ENCODE assay signal across 8 cellular contexts in the genomic region with DNA sequence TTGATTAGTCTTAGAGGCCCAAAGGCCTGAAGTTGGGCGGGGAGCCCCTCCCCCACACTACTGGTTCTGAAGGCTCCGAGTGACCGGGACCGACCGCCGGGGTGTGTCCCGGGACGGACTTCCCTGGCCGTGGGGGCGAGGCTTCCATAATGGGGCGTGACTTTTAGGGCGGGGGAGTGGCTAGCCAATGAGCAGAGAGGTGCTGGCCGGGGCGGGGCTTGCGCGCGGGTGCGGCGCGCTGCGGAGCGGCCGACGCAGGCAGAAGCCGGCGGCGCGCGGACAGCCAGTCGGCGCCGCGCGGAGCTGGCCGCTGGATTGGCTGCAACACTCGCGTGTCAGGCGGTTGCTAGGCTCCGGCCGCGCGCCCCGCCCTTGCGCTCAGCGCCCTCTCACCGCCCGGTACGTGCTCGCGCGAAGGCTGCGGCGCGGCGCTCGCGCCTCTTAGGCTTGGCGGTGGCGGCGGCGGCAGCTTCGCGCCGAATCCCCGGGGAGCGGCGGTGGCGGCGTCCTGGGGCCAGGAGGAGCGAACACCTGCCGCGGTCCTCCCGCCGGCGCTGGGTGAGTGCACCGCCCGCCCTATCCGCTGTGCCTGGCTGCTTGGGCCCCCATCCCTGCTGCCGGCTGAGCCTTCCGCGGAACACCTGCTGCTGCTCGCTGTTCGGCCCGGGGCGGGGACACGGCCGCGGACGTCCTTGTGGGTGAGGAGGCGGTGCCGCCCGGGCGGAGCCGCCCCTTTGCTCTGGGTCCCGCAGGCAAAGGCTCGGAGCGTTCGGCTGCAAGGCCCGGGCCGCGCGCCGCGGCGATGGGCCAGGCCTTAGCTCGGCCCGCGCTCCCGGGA. TPM values are rescaled to one million over a fixed set of nuclear protein-coding genes. Genes with fewer than 3 reads are reported as not detected.
DNase-seq lines count a peak whose midpoint lies in the region; ATAC-seq and TF ChIP-seq lines count a peak whose summit lies in the region.

Gene DAG1, plus strand, starts transcription at position 392 of the 838 bp plus-strand sequence. CDS start 40,268 bp downstream, outside the sequence.

- no peaks in the 10 kb centered on the region for H3K9me3 ChIP-seq in suprapubic skin

- peak within 1 kb of the TSS; percentile 95 for H3K4me3 Mint-ChIP-seq in activated naive CD4-positive, alpha-beta T cell treated with anti-CD3 and anti-CD28 coated beads, Interleukin-2, amount 50 U/mL, for 24 hours

- no peaks in the 10 kb centered on the region for H3K36me3 Mint-ChIP-seq in activated naive CD4-positive, alpha-beta T cell treated with anti-CD3 and anti-CD28 coated beads, Interleukin-2, amount 50 U/mL, for 24 hours

- H3K4me3 ChIP-seq in suprapubic skin: peak within 1 kb of the TSS; percentile 83

- H3K27ac Mint-ChIP-seq in activated naive CD4-positive, alpha-beta T cell treated with anti-CD3 and anti-CD28 coated beads, Interleukin-2, amount 50 U/mL, for 24 hours: peak within 1 kb of the TSS; percentile 94

- no peaks in the 10 kb centered on the region for H3K36me3 ChIP-seq in suprapubic skin

- H3K4me1 Mint-ChIP-seq in activated naive CD4-positive, alpha-beta T cell treated with anti-CD3 and anti-CD28 coated beads, Interleukin-2, amount 50 U/mL, for 24 hours: peaks cover 21% of the 10 kb centered on the region

- ATAC-seq in HG02610 (IDR thresholded peaks at IDR 0.05; ENCODE audit: unreplicated experiment): peak; percentile 83
- ATAC-seq in SK-N-SH treated with all-trans-retinoic acid at 6 μM for 48 hours: peak; percentile 86

- DNase-seq in GM10248 (ENCODE audit: extremely low spot score) (peak; percentile 98), NCI-H1092 treated with DMSO at 0.1 percent for 48 hours (lab: John Stamatoyannopoulos, UW) (peak; percentile 89), globus pallidus (ENCODE audit: low spot score) (peak; percentile 97), occipital lobe (lab: John Stamatoyannopoulos, UW) (peak; percentile 96), suprapubic skin (ENCODE audit: low spot score in 2 of 2) (peak; percentile 99)

- peaks cover 38% of the 10 kb centered on the region for H3K4me1 ChIP-seq in suprapubic skin

- H3K27me3 ChIP-seq in suprapubic skin: no peaks in the 10 kb centered on the region

- CTCF ChIA-PET in GM10248 (lab: Yijun Ruan, JAX): interaction anchor here (0.6 to 1.9 kb wide), 13 partner anchors 9 to 448 kb away, joined by 3 to 5 read pairs (median 3); partner anchors contain the start of gene NDUFAF3

- no peak for TF ChIP-seq EP300 in suprapubic skin (IDR thresholded peaks at IDR 0.05)

- no peaks in the 10 kb centered on the region for H3K9me3 Mint-ChIP-seq in activated naive CD4-positive, alpha-beta T cell treated with anti-CD3 and anti-CD28 coated beads, Interleukin-2, amount 50 U/mL, for 24 hours

- TF ChIP-seq POLR2A in suprapubic skin (IDR thresholded peaks at IDR 0.05): peak in 1 of 2 donors; percentile 13

- TF ChIP-seq CTCF in GM10248 (IDR thresholded peaks at IDR 0.05; ENCODE audit: control extremely low read depth, extremely low read depth, low read depth, missing control alignments): no peak
- no peak for TF ChIP-seq CTCF in suprapubic skin (IDR thresholded peaks at IDR 0.05)

- 2% methylated on average over 24 of the region's 109 CpGs for WGBS in suprapubic skin

- H3K27ac ChIP-seq in suprapubic skin: peak within 1 kb of the TSS; percentile 96

- H3K27me3 Mint-ChIP-seq in activated naive CD4-positive, alpha-beta T cell treated with anti-CD3 and anti-CD28 coated beads, Interleukin-2, amount 50 U/mL, for 24 hours: no peaks in the 10 kb centered on the region

- POLR2A ChIA-PET in GM10248 (lab: Yijun Ruan, JAX): interaction anchor here (0.6 to 1.6 kb wide), 6 partner anchors 11 to 638 kb away, joined by 3 to 5 read pairs (median 3); partner anchors contain the start of genes NDUFAF3 and WDR6

TF ChIP-seq in SK-N-SH treated with all-trans-retinoic acid at 6 μM for 48 hours, 23 proteins besides CTCF, POLR2A, EP300 and RAD21:
- no peak for TF ChIP-seq POU6F1 (CRISPR knock-in tag; IDR thresholded peaks at IDR 0.05; ENCODE audit: borderline replicate concordance, low read depth)
- TF ChIP-seq ZC3H10 (CRISPR knock-in tag; IDR thresholded peaks at IDR 0.05): no peak
- TF ChIP-seq CSDC2 (CRISPR knock-in tag; IDR thresholded peaks at IDR 0.05): 0 out of 2 replicates have a peak, but pooled peaks have one; percentile 47
- TF ChIP-seq BACH2 (CRISPR knock-in tag; IDR thresholded peaks at IDR 0.05; ENCODE audit: borderline replicate concordance): no peak
- peak; percentile 88; the same call in 1 of the 2 replicates for TF ChIP-seq SNAI2 (CRISPR knock-in tag; IDR thresholded peaks at IDR 0.05)

RNA-seq across cellular contexts. Expression of gene DAG1, which starts in this region (rescaled TPM):
- total RNA-seq in occipital lobe (21.2 TPM), suprapubic skin (100 to 1,000 TPM in 1 of 4 donors, 10 to 100 TPM in 3; 42.1 to 102 (median 76.6) TPM)

Comparison
In these comparisons a context has a peak if more than half of its experiments do, and no peak if none do; other contexts are left out.
1. Peak in every context shown above with its lines: DNase-seq, ATAC-seq, H3K4me3 ChIP-seq and H3K27ac ChIP-seq.